ENCODE assay signal across 8 cellular contexts in the genomic region with DNA sequence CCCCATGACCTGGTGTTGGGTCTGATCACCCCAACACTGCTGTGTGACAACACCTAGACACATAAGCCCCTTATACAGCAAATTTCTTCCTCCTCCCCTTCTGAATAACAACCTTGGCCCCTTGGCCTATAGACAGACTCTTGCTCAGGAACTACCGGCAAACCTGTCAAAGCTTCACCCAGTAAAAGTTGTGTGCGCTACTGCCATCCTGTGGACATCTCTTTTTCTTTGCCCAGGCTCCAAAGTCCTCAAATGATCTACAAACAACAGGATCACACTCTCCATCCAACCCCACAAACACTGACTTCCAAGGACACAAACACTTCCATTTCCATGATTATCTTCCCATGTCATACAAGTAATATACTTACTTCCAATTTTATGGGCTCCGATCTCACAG.
A peak's percentile ranks its signal among the peaks of the same experiment; 100 is the strongest.
DNase-seq lines count a peak whose midpoint lies in the region; ATAC-seq and TF ChIP-seq lines count a peak whose summit lies in the region.
"Not testable (repeated sequence)": the region's sequence is repeated elsewhere in the genome, so short reads cannot be mapped to it uniquely, and the experiment has no call there.

No MANE protein-coding gene starts in this region.

- 0 out of 2 replicates have a peak, but pooled peaks have one; percentile 15 for TF ChIP-seq RAD21 in SK-N-SH (IDR thresholded peaks at IDR 0.05; ENCODE audit: low read length)

- not testable (repeated sequence) for H3F3A ChIP-seq in SK-N-SH (replicated peaks; ENCODE audit: insufficient read depth)

- intact Hi-C loops in colonic mucosa (cut with DNase I), result not testable (repeated sequence)

- not testable (repeated sequence) for H3K9me3 ChIP-seq in BE2C, SK-N-SH, colonic mucosa

- not testable (repeated sequence) for H3K4me2 ChIP-seq in SK-N-SH

- not testable (repeated sequence) for TF ChIP-seq CTCF in BE2C (IDR thresholded peaks at IDR 0.05; ENCODE audit: low read depth, low read length); colonic mucosa (IDR thresholded peaks at IDR 0.05)
- peak; percentile 22; the same call in 1 of the 2 replicates for TF ChIP-seq CTCF in GM12874 (IDR thresholded peaks at IDR 0.05; ENCODE audit: insufficient read depth, low read depth, low read length)
- peak; percentile 35 for TF ChIP-seq CTCF in NB4 (IDR thresholded peaks at IDR 0.05; ENCODE audit: low read depth, low read length)
- TF ChIP-seq CTCF in SK-N-SH (IDR thresholded peaks at IDR 0.05), result peak; percentile 32

- DNase-seq in BE2C (peak; percentile 4), HK-2 (ENCODE audit: unreplicated experiment) (peak; percentile 4), NB4 (ENCODE audit: low read depth) (peak; percentile 31), colonic mucosa (peak; percentile 19), memory B cell (ENCODE audit: low spot score in 2 of 2) (peak in 1 of 2 donors; percentile 16)
- DNase-seq in SK-N-SH, result not testable (repeated sequence)

- not testable (repeated sequence) for H3K4me1 ChIP-seq in BE2C; SK-N-SH (ENCODE audit: control insufficient read depth in 1 of 2, insufficient read depth in 2 of 2, low read depth in 1 of 2, low read length in 1 of 2); colonic mucosa

- not testable (repeated sequence) for H3K9ac ChIP-seq in SK-N-SH; colonic mucosa (ENCODE audit: low read depth in 2 of 2, low read length in 2 of 2)

- H3K27ac ChIP-seq in SK-N-SH (ENCODE audit: low read depth in 2 of 2, low read length in 1 of 2); colonic mucosa: not testable (repeated sequence)

- H2AFZ ChIP-seq in SK-N-SH (ENCODE audit: low read depth), result not testable (repeated sequence)

- CTCF ChIA-PET in SK-N-SH (lab: Yijun Ruan, JAX), result not testable (repeated sequence)

- WGBS in SK-N-SH (ENCODE audit: low lambda C conversion rate), result 0% methylated on average over 3 of the region's 3 CpGs

- not testable (repeated sequence) for H3K4me3 Mint-ChIP-seq in memory B cell

- H3K4me1 Mint-ChIP-seq in memory B cell, result not testable (repeated sequence)

- H4K20me1 ChIP-seq in SK-N-SH (ENCODE audit: insufficient read depth), result not testable (repeated sequence)

- not testable (repeated sequence) for H3K79me2 ChIP-seq in SK-N-SH (ENCODE audit: insufficient read depth)

- H3K27me3 ChIP-seq in BE2C; SK-N-SH (ENCODE audit: insufficient read depth); colonic mucosa: not testable (repeated sequence)

- POLR2A ChIA-PET in SK-N-SH (lab: Yijun Ruan, JAX), result not testable (repeated sequence)

- H3K36me3 ChIP-seq in BE2C; SK-N-SH (replicated peaks in 1 of 2; ENCODE audit: control insufficient read depth in 1 of 2, insufficient read depth in 2 of 2, low read length in 1 of 2); colonic mucosa: not testable (repeated sequence)

- not testable (repeated sequence) for H3K36me3 Mint-ChIP-seq in memory B cell

- TF ChIP-seq EP300 in SK-N-SH (IDR thresholded peaks at IDR 0.05; ENCODE audit: borderline replicate concordance in 1 of 2, low read depth in 1 of 2, low read length in 1 of 2), result not testable (repeated sequence)

- H3K9me2 ChIP-seq in SK-N-SH, result not testable (repeated sequence)

- not testable (repeated sequence) for H3K27ac Mint-ChIP-seq in memory B cell

- peak; percentile 67 for ATAC-seq in GM21390 (IDR thresholded peaks at IDR 0.05; ENCODE audit: unreplicated experiment)
- peak; percentile 53 for ATAC-seq in memory B cell (ENCODE audit: low read depth)

- not testable (repeated sequence) for H3K9me3 Mint-ChIP-seq in memory B cell

- not testable (repeated sequence) for H3K27me3 Mint-ChIP-seq in memory B cell

- not testable (repeated sequence) for TF ChIP-seq POLR2A in NB4 (IDR thresholded peaks at IDR 0.05; ENCODE audit: extremely low read depth, insufficient read length)

- H3K4me3 ChIP-seq in BE2C (ENCODE audit: low read depth, low read length); NB4 (ENCODE audit: low read depth, low read length); SK-N-SH (ENCODE audit: low read depth in 2 of 2, low read length in 1 of 2); colonic mucosa: not testable (repeated sequence)
